In genomic region chr7:77855371-77856083, GRCh38 we compare ENCODE assay signal across 1 cellular context.
TF ChIP-seq lines count a peak whose summit lies in the region.

No MANE protein-coding gene starts in this region.

TF ChIP-seq in K562, 482 proteins besides CTCF, POLR2A, EP300 and RAD21 (continues in another document):
- no peak for TF ChIP-seq BCOR (IDR thresholded peaks at IDR 0.05)
- TF ChIP-seq BHLHE40 (IDR thresholded peaks at IDR 0.05; ENCODE audit: low read length), result no peak
- TF ChIP-seq FUS (optimal IDR thresholded peaks at IDR 0.05; ENCODE audit: low read depth, low read length), result no peak
- peak; percentile 74 for TF ChIP-seq MEIS2 (IDR thresholded peaks at IDR 0.05; ENCODE audit: partially characterized antibody)
- TF ChIP-seq HINFP (tag; conservative IDR thresholded peaks at IDR 0.05; ENCODE audit: low read depth), result no peak
- no peak for TF ChIP-seq STAG1 (CRISPR knock-in tag; IDR thresholded peaks at IDR 0.05; ENCODE audit: borderline replicate concordance)
- peak; percentile 78 for TF ChIP-seq TAL1 (IDR thresholded peaks at IDR 0.05)
- no peak for TF ChIP-seq ZNF76 (CRISPR knock-in tag; IDR thresholded peaks at IDR 0.05; ENCODE audit: borderline replicate concordance)
- no peak for TF ChIP-seq BCLAF1 (IDR thresholded peaks at IDR 0.05; ENCODE audit: borderline replicate concordance in 1 of 2, control insufficient read depth in 1 of 2, low read depth in 2 of 2, low read length in 1 of 2)
- no peak for TF ChIP-seq PBX2 (CRISPR knock-in tag; IDR thresholded peaks at IDR 0.05; ENCODE audit: low read depth)
- TF ChIP-seq PBX2 (tag; conservative IDR thresholded peaks at IDR 0.05; ENCODE audit: low read depth), result peak; percentile 25; the same call in 1 of the 2 replicates
- TF ChIP-seq DACH1 (IDR thresholded peaks at IDR 0.05; ENCODE audit: partially characterized antibody), result no peak
- TF ChIP-seq FOSL1 (tag; conservative IDR thresholded peaks at IDR 0.05), result no peak
- no peak for TF ChIP-seq SMAD2 (IDR thresholded peaks at IDR 0.05; ENCODE audit: low read depth, low read length)
- no peak for TF ChIP-seq FOXO4 (CRISPR knock-in tag; IDR thresholded peaks at IDR 0.05)
- no peak for TF ChIP-seq NRF1 (conservative IDR thresholded peaks at IDR 0.05 in 1 of 2, IDR thresholded peaks at IDR 0.05 in 1 of 2)
- no peak for TF ChIP-seq GMEB1 (CRISPR knock-in tag; IDR thresholded peaks at IDR 0.05)
- TF ChIP-seq CTBP1 (IDR thresholded peaks at IDR 0.05; ENCODE audit: borderline replicate concordance), result peak; percentile 45; the same call in 1 of the 2 replicates
- TF ChIP-seq NR2C2 (CRISPR knock-in tag; IDR thresholded peaks at IDR 0.05), result no peak
- TF ChIP-seq NR2C2 (tag; IDR thresholded peaks at IDR 0.05), result no peak
- peak; percentile 46; the same call in 1 of the 2 replicates for TF ChIP-seq TEAD4 (IDR thresholded peaks at IDR 0.05; ENCODE audit: low read length)
- no peak for TF ChIP-seq TEAD4 (CRISPR knock-in tag; IDR thresholded peaks at IDR 0.05; ENCODE audit: borderline replicate concordance)
- no peak for TF ChIP-seq ZNF436 (CRISPR knock-in tag; IDR thresholded peaks at IDR 0.05)
- TF ChIP-seq E2F3 (CRISPR knock-in tag; IDR thresholded peaks at IDR 0.05), result no peak
- no peak for TF ChIP-seq HNRNPUL1 (IDR thresholded peaks at IDR 0.05; ENCODE audit: low read length)
- no peak for TF ChIP-seq KLF10 (CRISPR knock-in tag; IDR thresholded peaks at IDR 0.05)
- no peak for TF ChIP-seq NFXL1 (CRISPR knock-in tag; IDR thresholded peaks at IDR 0.05)
- TF ChIP-seq FOXA3 (CRISPR knock-in tag; conservative IDR thresholded peaks at IDR 0.05 in 1 of 2, IDR thresholded peaks at IDR 0.05 in 1 of 2), result peak; percentile 94 to 97
- TF ChIP-seq NFIC (IDR thresholded peaks at IDR 0.05), result 0 out of 2 replicates have a peak, but pooled peaks have one; percentile 17
- TF ChIP-seq THRAP3 (IDR thresholded peaks at IDR 0.05; ENCODE audit: borderline replicate concordance), result no peak
- TF ChIP-seq NKRF (IDR thresholded peaks at IDR 0.05; ENCODE audit: borderline replicate concordance), result peak; percentile 60; the same call in 1 of the 2 replicates
- no peak; the same call in 1 of the 2 replicates for TF ChIP-seq GATA2 (CRISPR knock-in tag; IDR thresholded peaks at IDR 0.05)
- no peak for TF ChIP-seq SRF (CRISPR knock-in tag; IDR thresholded peaks at IDR 0.05)
- no peak; the same call in 1 of the 2 replicates for TF ChIP-seq VEZF1 (CRISPR knock-in tag; IDR thresholded peaks at IDR 0.05)
- no peak for TF ChIP-seq SIN3A (IDR thresholded peaks at IDR 0.05; ENCODE audit: borderline replicate concordance in 2 of 2, control insufficient read depth in 1 of 2, low read depth in 2 of 2, low read length in 2 of 2)
- 0 out of 2 replicates have a peak, but pooled peaks have one; percentile 15 for TF ChIP-seq STAT5A (IDR thresholded peaks at IDR 0.05; ENCODE audit: borderline replicate concordance, low read length)
- no peak for TF ChIP-seq SMAD1 (IDR thresholded peaks at IDR 0.05; ENCODE audit: low read depth, low read length, partially characterized antibody)
- TF ChIP-seq TRIM24 (IDR thresholded peaks at IDR 0.05), result peak in 1 of 2 experiments; percentile 32; a peak in 1 of 4 replicates
- TF ChIP-seq TRIM25 (IDR thresholded peaks at IDR 0.05; ENCODE audit: borderline replicate concordance), result no peak
- no peak for TF ChIP-seq KDM2B (CRISPR knock-in tag; IDR thresholded peaks at IDR 0.05)
- no peak for TF ChIP-seq ZNF583 (CRISPR knock-in tag; IDR thresholded peaks at IDR 0.05)
- peak in 1 of 2 experiments; percentile 90; a peak in 2 of 4 replicates for TF ChIP-seq RCOR1 (IDR thresholded peaks at IDR 0.05; ENCODE audit: borderline replicate concordance in 1 of 2, low read depth in 2 of 2, low read length in 2 of 2)
- peak; percentile 79 to 83 for TF ChIP-seq KDM1A (IDR thresholded peaks at IDR 0.05)
- TF ChIP-seq ZNF695 (CRISPR knock-in tag; IDR thresholded peaks at IDR 0.05), result no peak
- peak; percentile 82 for TF ChIP-seq CBFA2T3 (IDR thresholded peaks at IDR 0.05)
- TF ChIP-seq RBM15 (IDR thresholded peaks at IDR 0.05; ENCODE audit: insufficient read depth, low read length), result no peak
- TF ChIP-seq PKNOX1 (IDR thresholded peaks at IDR 0.05), result peak; percentile 8; the same call in 1 of the 2 replicates
- TF ChIP-seq ZZZ3 (IDR thresholded peaks at IDR 0.05), result no peak
